ENCODE assay signal across 26 cellular contexts in genomic region chr14:61376314-61376713, GRCh38. TPM values are rescaled to one million over a fixed set of nuclear protein-coding genes. Genes with fewer than 3 reads are reported as not detected.
DNase-seq lines count a peak whose midpoint lies in the region; ATAC-seq and TF ChIP-seq lines count a peak whose summit lies in the region.
"Had no signal": no experiment of that assay in that cellular context is flagged by ENCODE, and none has a peak within 500 bp of the region (broad histone marks: within the 10 kb centered on the region; RNA-seq: fewer than 3 reads in every experiment).

No MANE protein-coding gene starts in this region.

- H3K36me3 Mint-ChIP-seq in activated CD4-positive, alpha-beta memory T cell treated with anti-CD3 and anti-CD28 coated beads for 36 hours: peaks cover 56% of the 10 kb centered on the region
- peaks cover 94% of the 10 kb centered on the region for H3K36me3 Mint-ChIP-seq in activated CD4-positive, alpha-beta memory T cell treated with anti-CD3 and anti-CD28 coated beads, Interleukin-2, amount 10 ng/mL, durations not matched to agents 7 days and 5 days (ENCODE audit: low read depth)
- peaks cover 63 to 75% of the 10 kb centered on the region in 2 donors for H3K36me3 Mint-ChIP-seq in CD4-positive, alpha-beta memory T cell
- peaks cover 91% of the 10 kb centered on the region for H3K36me3 Mint-ChIP-seq in activated T-helper 17 cell treated with anti-CD3 and anti-CD28 coated beads, Interleukin-2, amount 50 U/mL, for 72 hours (ENCODE audit: low read depth)
- peaks cover 19 to 87% (median 63%) of the 10 kb centered on the region in 5 donors for H3K36me3 Mint-ChIP-seq in naive thymus-derived CD4-positive, alpha-beta T cell

- H3K79me2 ChIP-seq in PC-9 (ENCODE audit: low read depth): peaks cover 76% of the 10 kb centered on the region

- no peak overlapping the region for H3K27ac ChIP-seq in CD4-positive, alpha-beta memory T cell (ENCODE audit: low read depth, low read length)
- no peak overlapping the region for H3K27ac ChIP-seq in naive thymus-derived CD4-positive, alpha-beta T cell (ENCODE audit: low read depth, low read length)
- no peak overlapping the region for H3K27ac ChIP-seq in PC-9
- H3K27ac ChIP-seq: cardiac muscle cell, coronary artery, epithelial cell of prostate, parathyroid adenoma, SJCRH30, testis, WERI-Rb-1 had no signal

- POLR2A ChIA-PET in activated CD4-positive, alpha-beta memory T cell treated with anti-CD3 and anti-CD28 coated beads for 36 hours (lab: Charles Lee): no interaction called here
- POLR2A ChIA-PET in activated CD4-positive, alpha-beta memory T cell treated with anti-CD3 and anti-CD28 coated beads, Interleukin-2, amount 10 ng/mL, durations not matched to agents 7 days and 5 days (lab: Charles Lee): interaction anchor here (0.7 to 3.2 kb wide), 3 partner anchors 10 to 30 kb away, joined by 3 to 17 read pairs (median 4); no protein-coding TSS in a partner anchor
- POLR2A ChIA-PET in CD4-positive, alpha-beta memory T cell (lab: Charles Lee; ENCODE audit: partially characterized antibody): interaction anchor here (0.5 to 1.5 kb wide), 6 partner anchors 9 to 104 kb away, joined by 3 to 5 read pairs (median 3); partner anchors contain the start of gene PRKCH
- POLR2A ChIA-PET in naive thymus-derived CD4-positive, alpha-beta T cell (lab: Charles Lee): interaction anchor here (0.9 to 1.9 kb wide), 5 partner anchors 11 to 59 kb away, joined by 3 to 9 read pairs (median 4); no protein-coding TSS in a partner anchor
- POLR2A ChIA-PET in PC-9 (lab: Charles Lee; ENCODE audit: unreplicated experiment): no interaction called here

- peaks cover 36% of the 10 kb centered on the region for H3K9me3 Mint-ChIP-seq in activated CD4-positive, alpha-beta memory T cell treated with anti-CD3 and anti-CD28 coated beads for 36 hours
- H3K9me3 Mint-ChIP-seq in activated CD4-positive, alpha-beta memory T cell treated with anti-CD3 and anti-CD28 coated beads, Interleukin-2, amount 10 ng/mL, durations not matched to agents 7 days and 5 days: peaks cover 38% of the 10 kb centered on the region
- peaks cover 4 to 35% (median 31%) of the 10 kb centered on the region in 8 donors for H3K9me3 Mint-ChIP-seq in CD4-positive, alpha-beta memory T cell
- H3K9me3 Mint-ChIP-seq in activated T-helper 17 cell treated with anti-CD3 and anti-CD28 coated beads, Interleukin-2, amount 50 U/mL, for 72 hours: no peaks in the 10 kb centered on the region
- H3K9me3 Mint-ChIP-seq in naive thymus-derived CD4-positive, alpha-beta T cell: peaks cover 5 to 52% (median 35%) of the 10 kb centered on the region in 11 donors

- H3K36me3 ChIP-seq in CD4-positive, alpha-beta memory T cell (ENCODE audit: insufficient read depth, low read length): peaks cover 11% of the 10 kb centered on the region
- peaks cover 0 to 14% (median 4%) of the 10 kb centered on the region in 3 experiments for H3K36me3 ChIP-seq in naive thymus-derived CD4-positive, alpha-beta T cell (ENCODE audit: control insufficient read depth in 2 of 3, insufficient read depth in 3 of 3, low read length in 3 of 3)
- H3K36me3 ChIP-seq in PC-9 (ENCODE audit: low read depth): peaks cover 11% of the 10 kb centered on the region; the same call in 1 of the 2 replicates
- H3K36me3 ChIP-seq: cardiac muscle cell, SJCRH30, WERI-Rb-1 had no signal

- H4K20me1 ChIP-seq in PC-9 (ENCODE audit: insufficient read depth): no peaks in the 10 kb centered on the region

- no peak for ATAC-seq in activated T-helper 17 cell treated with anti-CD3 and anti-CD28 coated beads, Interleukin-2, amount 50 U/mL, for 72 hours (replicated peaks)
- ATAC-seq in naive thymus-derived CD4-positive, alpha-beta T cell: no peak
- ATAC-seq: stimulated activated naive B cell treated with anti-CD40 and anti-IgM and Interleukin-4, amounts not matched to agents 10 μg/mL and 1 μg/mL and 100 μg/mL, for 72 hours had no signal

- no peaks in the 10 kb centered on the region for H3K27me3 ChIP-seq in CD4-positive, alpha-beta memory T cell (ENCODE audit: insufficient read depth, low read length)
- no peaks in the 10 kb centered on the region for H3K27me3 ChIP-seq in naive thymus-derived CD4-positive, alpha-beta T cell (ENCODE audit: control insufficient read depth in 2 of 2, insufficient read depth in 2 of 2, low read length in 2 of 2)
- H3K27me3 ChIP-seq in PC-9 (ENCODE audit: insufficient read depth, low read depth): no peaks in the 10 kb centered on the region
- H3K27me3 ChIP-seq: cardiac muscle cell, SJCRH30, testis had no signal

- TF ChIP-seq CTCF in PC-9 (conservative IDR thresholded peaks at IDR 0.05): no peak

- peaks cover 83% of the 10 kb centered on the region for H3K4me1 ChIP-seq in CD4-positive, alpha-beta memory T cell (ENCODE audit: insufficient read depth, low read length)
- peaks cover 59 to 74% of the 10 kb centered on the region in 2 donors for H3K4me1 ChIP-seq in naive thymus-derived CD4-positive, alpha-beta T cell (ENCODE audit: control insufficient read depth in 2 of 2, insufficient read depth in 2 of 2, low read length in 2 of 2)
- H3K4me1 ChIP-seq in PC-9 (replicated peaks; ENCODE audit: insufficient read depth): peaks cover 12% of the 10 kb centered on the region
- H3K4me1 ChIP-seq: SJCRH30, testis had no signal

- CTCF ChIA-PET in activated CD4-positive, alpha-beta memory T cell treated with anti-CD3 and anti-CD28 coated beads for 36 hours (lab: Charles Lee): interaction anchor here (1.0 to 1.6 kb wide), 2 partner anchors 12 to 24 kb away, joined by 3 to 4 read pairs; no protein-coding TSS in a partner anchor
- CTCF ChIA-PET in activated CD4-positive, alpha-beta memory T cell treated with anti-CD3 and anti-CD28 coated beads, Interleukin-2, amount 10 ng/mL, durations not matched to agents 7 days and 5 days (lab: Charles Lee): no interaction called here
- CTCF ChIA-PET in CD4-positive, alpha-beta memory T cell (lab: Charles Lee; ENCODE audit: partially characterized antibody): interaction anchor here (1.4 to 2.5 kb wide), 4 partner anchors 15 to 27 kb away, joined by 3 to 9 read pairs (median 5); no protein-coding TSS in a partner anchor
- CTCF ChIA-PET in naive thymus-derived CD4-positive, alpha-beta T cell (lab: Charles Lee): interaction anchor here (0.6 to 1.2 kb wide), 4 partner anchors 10 to 78 kb away, joined by 3 to 4 read pairs (median 3); no protein-coding TSS in a partner anchor
- CTCF ChIA-PET in PC-9 (lab: Charles Lee): no interaction called here

- intact Hi-C loops in activated CD4-positive, alpha-beta memory T cell treated with anti-CD3 and anti-CD28 coated beads for 36 hours (cut with micrococcal nuclease): no loop called here
- intact Hi-C loops in CD4-positive, alpha-beta memory T cell (cut with micrococcal nuclease): no loop called here
- intact Hi-C loops in naive thymus-derived CD4-positive, alpha-beta T cell (cut with micrococcal nuclease): no loop called here
- intact Hi-C loops in PC-9 (cut with micrococcal nuclease; ENCODE audit: unreplicated experiment): no loop called here

- H3K4me3 ChIP-seq in CD4-positive, alpha-beta memory T cell (ENCODE audit: low read length in 2 of 2): no peak overlapping the region
- no peak overlapping the region for H3K4me3 ChIP-seq in naive thymus-derived CD4-positive, alpha-beta T cell (ENCODE audit: low read length)
- H3K4me3 ChIP-seq in PC-9: no peak overlapping the region
- H3K4me3 ChIP-seq: cardiac muscle cell, coronary artery, SJCRH30, testis had no signal

- H3K9me2 ChIP-seq in PC-9 (ENCODE audit: insufficient read depth): no peaks in the 10 kb centered on the region

- H3K9me3 ChIP-seq in CD4-positive, alpha-beta memory T cell (ENCODE audit: control insufficient read depth in 1 of 2, low read length in 2 of 2): peaks cover 8 to 15% of the 10 kb centered on the region in 2 donors
- H3K9me3 ChIP-seq in naive thymus-derived CD4-positive, alpha-beta T cell (ENCODE audit: control insufficient read depth in 2 of 3, low read length in 3 of 3): peaks cover 0 to 19% (median 0%) of the 10 kb centered on the region in 3 experiments
- H3K9me3 ChIP-seq in PC-9 (ENCODE audit: insufficient read depth, low read depth): peaks cover 27% of the 10 kb centered on the region
- H3K9me3 ChIP-seq: SJCRH30, testis had no signal

- no peaks in the 10 kb centered on the region for H3K27me3 Mint-ChIP-seq in activated CD4-positive, alpha-beta memory T cell treated with anti-CD3 and anti-CD28 coated beads for 36 hours
- H3K27me3 Mint-ChIP-seq in activated CD4-positive, alpha-beta memory T cell treated with anti-CD3 and anti-CD28 coated beads, Interleukin-2, amount 10 ng/mL, durations not matched to agents 7 days and 5 days: no peaks in the 10 kb centered on the region
- H3K27me3 Mint-ChIP-seq in CD4-positive, alpha-beta memory T cell: no peaks in the 10 kb centered on the region
- no peaks in the 10 kb centered on the region for H3K27me3 Mint-ChIP-seq in activated T-helper 17 cell treated with anti-CD3 and anti-CD28 coated beads, Interleukin-2, amount 50 U/mL, for 72 hours
- H3K27me3 Mint-ChIP-seq in naive thymus-derived CD4-positive, alpha-beta T cell: no peaks in the 10 kb centered on the region
- H3K27me3 Mint-ChIP-seq: B cell; stimulated activated naive B cell treated with anti-CD40 and anti-IgM and Interleukin-4, amounts not matched to agents 10 μg/mL and 1 μg/mL and 100 μg/mL, for 72 hours had no signal

- peaks cover 6% of the 10 kb centered on the region; the same call in 1 of the 2 replicates for H3F3A ChIP-seq in PC-9 (ENCODE audit: insufficient read depth, low read depth)

- H3K4me1 Mint-ChIP-seq in activated CD4-positive, alpha-beta memory T cell treated with anti-CD3 and anti-CD28 coated beads for 36 hours (ENCODE audit: low read depth): peaks cover 94% of the 10 kb centered on the region
- H3K4me1 Mint-ChIP-seq in activated CD4-positive, alpha-beta memory T cell treated with anti-CD3 and anti-CD28 coated beads, Interleukin-2, amount 10 ng/mL, durations not matched to agents 7 days and 5 days: peaks cover 51% of the 10 kb centered on the region
- H3K4me1 Mint-ChIP-seq in CD4-positive, alpha-beta memory T cell: peaks cover 30 to 77% (median 55%) of the 10 kb centered on the region in 4 donors
- H3K4me1 Mint-ChIP-seq in activated T-helper 17 cell treated with anti-CD3 and anti-CD28 coated beads, Interleukin-2, amount 50 U/mL, for 72 hours: peaks cover 69% of the 10 kb centered on the region
- H3K4me1 Mint-ChIP-seq in naive thymus-derived CD4-positive, alpha-beta T cell: peaks cover 11 to 84% (median 71%) of the 10 kb centered on the region in 7 donors

- no peak overlapping the region for H3K4me3 Mint-ChIP-seq in activated CD4-positive, alpha-beta memory T cell treated with anti-CD3 and anti-CD28 coated beads for 36 hours
- no peak overlapping the region for H3K4me3 Mint-ChIP-seq in activated CD4-positive, alpha-beta memory T cell treated with anti-CD3 and anti-CD28 coated beads, Interleukin-2, amount 10 ng/mL, durations not matched to agents 7 days and 5 days
- peak overlapping the region in 7 of 8 donors; percentile 4 to 75 (median 37) for H3K4me3 Mint-ChIP-seq in CD4-positive, alpha-beta memory T cell
- H3K4me3 Mint-ChIP-seq in activated T-helper 17 cell treated with anti-CD3 and anti-CD28 coated beads, Interleukin-2, amount 50 U/mL, for 72 hours: no peak overlapping the region
- H3K4me3 Mint-ChIP-seq in naive thymus-derived CD4-positive, alpha-beta T cell: peak overlapping the region in 9 of 10 donors; percentile 2 to 54 (median 37)
- H3K4me3 Mint-ChIP-seq: B cell; stimulated activated naive B cell treated with anti-CD40 and anti-IgM and Interleukin-4, amounts not matched to agents 10 μg/mL and 1 μg/mL and 100 μg/mL, for 72 hours had no signal

- DNase-seq in activated CD4-positive, alpha-beta memory T cell treated with anti-CD3 and anti-CD28 coated beads for 36 hours: no peak
- DNase-seq in activated CD4-positive, alpha-beta memory T cell treated with anti-CD3 and anti-CD28 coated beads, Interleukin-2, amount 10 ng/mL, durations not matched to agents 7 days and 5 days: no peak
- no peak for DNase-seq in CD4-positive, alpha-beta memory T cell
- DNase-seq in naive thymus-derived CD4-positive, alpha-beta T cell: no peak
- DNase-seq in PC-9 (no peak), C1 segment of cervical spinal cord (lab: John Stamatoyannopoulos, UW) (no peak)
- no peak for DNase-seq in stimulated activated CD4-positive, alpha-beta T cell treated with anti-CD3 and anti-CD28 coated beads, Interleukin-4, amount 100 ng/mL, for 1 hour
- DNase-seq: activated CD4-positive, alpha-beta T cell treated with anti-CD3 and anti-CD28 coated beads, Interleukin-2, amount 50 U/mL, for 4 hours; COR-L47; DMS53; effector CD8-positive, alpha-beta T cell; KBM-7; NCI-H1092; NCI-H1694 treated with DMSO at 0.1 percent for 48 hours; retina; SJCRH30; stimulated activated naive B cell treated with anti-CD40 and anti-IgM and Interleukin-4, amounts not matched to agents 10 μg/mL and 1 μg/mL and 100 μg/mL, for 72 hours; SW 1271; testis; WERI-Rb-1 had no signal

- no peak overlapping the region for H3K4me2 ChIP-seq in PC-9

- H2AFZ ChIP-seq in PC-9: no peak overlapping the region
- H2AFZ ChIP-seq: parathyroid adenoma had no signal

- BruUV-seq in PC-9 (replicated peaks; lab: Mats Ljungman, UMichigan): no TSS peak

- peak overlapping the region; percentile 38 for H3K27ac Mint-ChIP-seq in activated CD4-positive, alpha-beta memory T cell treated with anti-CD3 and anti-CD28 coated beads for 36 hours
- H3K27ac Mint-ChIP-seq in activated CD4-positive, alpha-beta memory T cell treated with anti-CD3 and anti-CD28 coated beads, Interleukin-2, amount 10 ng/mL, durations not matched to agents 7 days and 5 days: no peak overlapping the region
- H3K27ac Mint-ChIP-seq in CD4-positive, alpha-beta memory T cell: peak overlapping the region in 6 of 7 donors; percentile 53 to 91 (median 79)
- H3K27ac Mint-ChIP-seq in activated T-helper 17 cell treated with anti-CD3 and anti-CD28 coated beads, Interleukin-2, amount 50 U/mL, for 72 hours: peak overlapping the region; percentile 68
- peak overlapping the region in 7 of 9 donors; percentile 14 to 89 (median 76) for H3K27ac Mint-ChIP-seq in naive thymus-derived CD4-positive, alpha-beta T cell
- H3K27ac Mint-ChIP-seq: B cell; stimulated activated naive B cell treated with anti-CD40 and anti-IgM and Interleukin-4, amounts not matched to agents 10 μg/mL and 1 μg/mL and 100 μg/mL, for 72 hours had no signal

RNA-seq across cellular contexts. Expression of gene PRKCH, which starts 54.9 kb away (rescaled TPM):
- total RNA-seq in activated CD4-positive, alpha-beta memory T cell treated with anti-CD3 and anti-CD28 coated beads for 36 hours: 100 to 1,000 TPM; 142 to 147 TPM
- total RNA-seq in activated CD4-positive, alpha-beta memory T cell treated with anti-CD3 and anti-CD28 coated beads, Interleukin-2, amount 10 ng/mL, durations not matched to agents 7 days and 5 days: 100 to 1,000 TPM; 186 to 195 TPM
- total RNA-seq in CD4-positive, alpha-beta memory T cell: 100 to 1,000 TPM; 247 to 284 TPM
- polyA plus RNA-seq in CD4-positive, alpha-beta memory T cell: 100 to 1,000 TPM; 246 to 251 TPM
- total RNA-seq in activated T-helper 17 cell treated with anti-CD3 and anti-CD28 coated beads, Interleukin-2, amount 50 U/mL, for 72 hours: 100 to 1,000 TPM; 127 to 148 TPM
- total RNA-seq in naive thymus-derived CD4-positive, alpha-beta T cell: 100 to 1,000 TPM; 224 to 359 (median 320) TPM
- 100 to 1,000 TPM; 191 to 285 TPM for polyA plus RNA-seq in naive thymus-derived CD4-positive, alpha-beta T cell
- 32.4 and 49.8 TPM in 2 replicates for total RNA-seq in PC-9 (2021)

Comparison
In these comparisons a context has a peak if more than half of its experiments do, and no peak if none do; other contexts are left out.
1. CTCF ChIA-PET loops: an anchor here in activated CD4-positive, alpha-beta memory T cell treated with anti-CD3 and anti-CD28 coated beads for 36 hours (1.0 to 1.6 kb wide), CD4-positive, alpha-beta memory T cell (1.4 to 2.5 kb wide) and naive thymus-derived CD4-positive, alpha-beta T cell (0.6 to 1.2 kb wide); none called in activated CD4-positive, alpha-beta memory T cell treated with anti-CD3 and anti-CD28 coated beads, Interleukin-2, amount 10 ng/mL, durations not matched to agents 7 days and 5 days and PC-9.
2. POLR2A ChIA-PET loops: an anchor here in activated CD4-positive, alpha-beta memory T cell treated with anti-CD3 and anti-CD28 coated beads, Interleukin-2, amount 10 ng/mL, durations not matched to agents 7 days and 5 days (0.7 to 3.2 kb wide), CD4-positive, alpha-beta memory T cell (0.5 to 1.5 kb wide) and naive thymus-derived CD4-positive, alpha-beta T cell (0.9 to 1.9 kb wide); none called in activated CD4-positive, alpha-beta memory T cell treated with anti-CD3 and anti-CD28 coated beads for 36 hours and PC-9.
3. H3K4me3 Mint-ChIP-seq: peak in CD4-positive, alpha-beta memory T cell (7 of 8) and naive thymus-derived CD4-positive, alpha-beta T cell (9 of 10); none in activated CD4-positive, alpha-beta memory T cell treated with anti-CD3 and anti-CD28 coated beads for 36 hours (single experiment), activated CD4-positive, alpha-beta memory T cell treated with anti-CD3 and anti-CD28 coated beads, Interleukin-2, amount 10 ng/mL, durations not matched to agents 7 days and 5 days (single experiment) and activated T-helper 17 cell treated with anti-CD3 and anti-CD28 coated beads, Interleukin-2, amount 50 U/mL, for 72 hours (single experiment).